In genomic region chr3:58049143-58049785, GRCh38 we compare ENCODE assay signal across 1 cellular context.
TF ChIP-seq lines count a peak whose summit lies in the region.

No MANE protein-coding gene starts in this region.

TF ChIP-seq in HEK293, 187 proteins besides CTCF, POLR2A, EP300 and RAD21 (continued from another document and continues in another):
- TF ChIP-seq ATF2 (tag by site-specific recombination; IDR thresholded peaks at IDR 0.05; ENCODE audit: low read depth): peak; percentile 98
- peak; percentile 87 for TF ChIP-seq ZNF324 (tag by site-specific recombination; IDR thresholded peaks at IDR 0.05)
- TF ChIP-seq KLF9 (tag by site-specific recombination; IDR thresholded peaks at IDR 0.05; ENCODE audit: low read depth): no peak
- peak; percentile 33; the same call in 1 of the 2 replicates for TF ChIP-seq ZSCAN4 (tag by site-specific recombination; IDR thresholded peaks at IDR 0.05)
- peak; percentile 81; the same call in 1 of the 2 replicates for TF ChIP-seq ZFP37 (tag by site-specific recombination; IDR thresholded peaks at IDR 0.05)
- TF ChIP-seq GLIS2 (tag by site-specific recombination; IDR thresholded peaks at IDR 0.05): peak; percentile 68
- 0 out of 2 replicates have a peak, but pooled peaks have one; percentile 24 for TF ChIP-seq EGR2 (tag by site-specific recombination; IDR thresholded peaks at IDR 0.05; ENCODE audit: low read depth)
- TF ChIP-seq BCL11B (tag by site-specific recombination; IDR thresholded peaks at IDR 0.05; ENCODE audit: low read depth): no peak
- peak; percentile 55 for TF ChIP-seq ZNF2 (tag by site-specific recombination; IDR thresholded peaks at IDR 0.05)
- TF ChIP-seq ZEB2 (tag by site-specific recombination; IDR thresholded peaks at IDR 0.05): peak; percentile 97
- TF ChIP-seq ZNF549 (tag by site-specific recombination; IDR thresholded peaks at IDR 0.05): no peak
- peak; percentile 91 for TF ChIP-seq ZNF24 (tag by site-specific recombination; IDR thresholded peaks at IDR 0.05)
- TF ChIP-seq ZNF518A (tag by site-specific recombination; conservative IDR thresholded peaks at IDR 0.05; ENCODE audit: low read depth): peak; percentile 49; the same call in 1 of the 2 replicates
- peak; percentile 98 for TF ChIP-seq ZNF629 (tag by site-specific recombination; IDR thresholded peaks at IDR 0.05)
- TF ChIP-seq ZNF660 (tag by site-specific recombination; IDR thresholded peaks at IDR 0.05): peak; percentile 35; the same call in 1 of the 2 replicates
- TF ChIP-seq ZSCAN16 (tag by site-specific recombination; IDR thresholded peaks at IDR 0.05): no peak
- peak; percentile 73 for TF ChIP-seq PRDM6 (tag by site-specific recombination; IDR thresholded peaks at IDR 0.05)
- peak; percentile 73 for TF ChIP-seq ZNF558 (tag by site-specific recombination; IDR thresholded peaks at IDR 0.05)
- TF ChIP-seq ZNF654 (tag by site-specific recombination; IDR thresholded peaks at IDR 0.05; ENCODE audit: low read depth): peak; percentile 9; the same call in 1 of the 2 replicates
- 0 out of 2 replicates have a peak, but pooled peaks have one; percentile 16 for TF ChIP-seq ZNF341 (tag by site-specific recombination; IDR thresholded peaks at IDR 0.05; ENCODE audit: low read depth)
- TF ChIP-seq ZNF302 (tag by site-specific recombination; IDR thresholded peaks at IDR 0.05; ENCODE audit: low read depth): no peak
- TF ChIP-seq OSR2 (tag by site-specific recombination; IDR thresholded peaks at IDR 0.05): peak; percentile 84
- no peak for TF ChIP-seq ZNF548 (tag by site-specific recombination; IDR thresholded peaks at IDR 0.05)
- 0 out of 2 replicates have a peak, but pooled peaks have one; percentile 31 for TF ChIP-seq ZNF664 (tag by site-specific recombination; IDR thresholded peaks at IDR 0.05)
- TF ChIP-seq ZNF398 (tag by site-specific recombination; IDR thresholded peaks at IDR 0.05): peak; percentile 77
- TF ChIP-seq ZNF692 (tag by site-specific recombination; IDR thresholded peaks at IDR 0.05): peak; percentile 78
- TF ChIP-seq IKZF3 (tag by site-specific recombination; IDR thresholded peaks at IDR 0.05): peak; percentile 85
- TF ChIP-seq PRDM4 (tag by site-specific recombination; IDR thresholded peaks at IDR 0.05): peak; percentile 70
- TF ChIP-seq TSHZ1 (tag by site-specific recombination; IDR thresholded peaks at IDR 0.05; ENCODE audit: borderline replicate concordance): peak; percentile 93
- peak; percentile 96 for TF ChIP-seq INSM2 (tag by site-specific recombination; IDR thresholded peaks at IDR 0.05)
- TF ChIP-seq ZNF639 (tag by site-specific recombination; IDR thresholded peaks at IDR 0.05): peak; percentile 94
- peak; percentile 93 for TF ChIP-seq ZBTB21 (tag by site-specific recombination; IDR thresholded peaks at IDR 0.05)
- TF ChIP-seq ZBTB8A (tag by site-specific recombination; IDR thresholded peaks at IDR 0.05): no peak
- no peak for TF ChIP-seq ZNF423 (tag by site-specific recombination; IDR thresholded peaks at IDR 0.05)
